In the genomic region with DNA sequence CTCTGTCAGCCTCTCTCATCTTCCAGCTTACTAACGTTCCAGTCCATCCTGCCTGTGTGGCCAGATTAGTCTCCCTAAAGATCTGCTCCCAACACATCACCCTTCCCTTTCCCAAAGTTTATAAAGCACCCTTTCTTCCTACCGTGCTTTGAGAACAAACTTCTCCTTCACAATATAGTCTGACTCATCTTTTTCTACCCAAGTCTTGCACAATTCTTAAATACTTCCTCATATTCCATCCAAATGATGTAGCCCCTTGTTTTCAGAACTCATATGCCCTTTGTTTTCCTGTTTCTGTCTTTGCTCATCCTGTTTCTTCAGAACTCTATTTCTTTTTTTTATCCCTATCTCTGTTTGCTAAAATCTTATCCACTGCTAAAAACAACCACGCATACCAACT, we compare ENCODE assay signal across 13 cellular contexts. TPM values are rescaled to one million over a fixed set of nuclear protein-coding genes. Genes with fewer than 3 reads are reported as not detected.
DNase-seq lines count a peak whose midpoint lies in the region; TF ChIP-seq lines count a peak whose summit lies in the region.
"Had no signal": no experiment of that assay in that cellular context is flagged by ENCODE, and none has a peak within 500 bp of the region (broad histone marks: within the 10 kb centered on the region; RNA-seq: fewer than 3 reads in every experiment).

No MANE protein-coding gene starts in this region.

- H3K4me3 ChIP-seq in AG04450 (ENCODE audit: low read depth, low read length) (no peak overlapping the region), fibroblast of the aortic adventitia (ENCODE audit: low read depth, low read length) (no peak overlapping the region)
- H3K4me3 ChIP-seq: colonic mucosa, GM23338, SJCRH30 had no signal

- in situ Hi-C loops in ACHN (cut with HindIII; ENCODE audit: low pct_ligation_motif_present, low pct_unique_long_range_greater_than_20kb, low sequenced_read_pairs): no loop called here

- TF ChIP-seq CTCF in AG04450 (IDR thresholded peaks at IDR 0.05; ENCODE audit: low read depth, low read length): no peak
- TF ChIP-seq CTCF in fibroblast of the aortic adventitia (IDR thresholded peaks at IDR 0.05; ENCODE audit: insufficient read depth, low read length): no peak

- H3K9me3 ChIP-seq in AG04450 (ENCODE audit: control insufficient read depth, insufficient read depth, low read length): no peaks in the 10 kb centered on the region
- H3K9me3 ChIP-seq: colonic mucosa, SJCRH30 had no signal

- CTCF ChIA-PET in AG04450 (lab: Charles Lee): no interaction called here

- H3K27ac ChIP-seq in AG04450 (ENCODE audit: low read depth, low read length): no peak overlapping the region
- H3K27ac ChIP-seq: C4-2B, colonic mucosa, SJCRH30 had no signal

- no peaks in the 10 kb centered on the region for H3K27me3 ChIP-seq in AG04450 (ENCODE audit: control insufficient read depth, insufficient read depth, low read length)
- H3K27me3 ChIP-seq: colonic mucosa, SJCRH30 had no signal

- peak; percentile 15 for DNase-seq in AG04450 (ENCODE audit: low read depth, low spot score)
- DNase-seq in HS-5 (ENCODE audit: low read depth): peak; percentile 52
- peak; percentile 95 for DNase-seq in SKM-1 treated with dmso at 0.1 percent for 144 hours (lab: John Stamatoyannopoulos, UW; ENCODE audit: unreplicated experiment)
- peak; percentile 60 for DNase-seq in fibroblast of the aortic adventitia (ENCODE audit: low read depth)
- no peak for DNase-seq in OCI-M2 (lab: John Stamatoyannopoulos, UW; ENCODE audit: unreplicated experiment)
- DNase-seq in activated CD4-positive, alpha-beta T cell treated with anti-CD3 and anti-CD28 coated beads for 48 hours: no peak
- DNase-seq in activated CD4-positive, CD25-positive, alpha-beta regulatory T cell treated with anti-CD3 and anti-CD28 coated beads, Interleukin-2, amount 50 U/mL, for 72 hours: no peak
- no peak for DNase-seq in ACHN
- DNase-seq: colonic mucosa, SJCRH30 had no signal

- POLR2A ChIA-PET in AG04450 (lab: Yijun Ruan, JAX): no interaction called here

RNA-seq across cellular contexts. Expression of gene IQCJ, which starts 59.5 kb away (rescaled TPM):
- not detected in 2 replicates for polyA plus RNA-seq in AG04450 (2011; rRNA removed)
- polyA minus RNA-seq in AG04450 (2011; rRNA and poly(A)+ RNA removed): 0.56 TPM in 1 of 2 replicates, not detected in the other
- total RNA-seq in fibroblast of the aortic adventitia (ENCODE audit: low replicate concordance): 4.1 TPM in 1 of 2 replicates, not detected in the other
- total RNA-seq: colonic mucosa, GM23338, SJCRH30, subcutaneous adipose tissue had no signal
- polyA plus RNA-seq: GM23338 had no signal

Comparison
In these comparisons a context has a peak if more than half of its experiments do, and no peak if none do; other contexts are left out.
1. DNase-seq: peak in AG04450 (single experiment), HS-5 (single experiment), SKM-1 treated with dmso at 0.1 percent for 144 hours (single experiment) and fibroblast of the aortic adventitia (single experiment); none in OCI-M2 (single experiment), activated CD4-positive, alpha-beta T cell treated with anti-CD3 and anti-CD28 coated beads for 48 hours (single experiment), activated CD4-positive, CD25-positive, alpha-beta regulatory T cell treated with anti-CD3 and anti-CD28 coated beads, Interleukin-2, amount 50 U/mL, for 72 hours (single experiment) and ACHN (single experiment).